ENCODE assay signal across 12 cellular contexts in the genomic region with DNA sequence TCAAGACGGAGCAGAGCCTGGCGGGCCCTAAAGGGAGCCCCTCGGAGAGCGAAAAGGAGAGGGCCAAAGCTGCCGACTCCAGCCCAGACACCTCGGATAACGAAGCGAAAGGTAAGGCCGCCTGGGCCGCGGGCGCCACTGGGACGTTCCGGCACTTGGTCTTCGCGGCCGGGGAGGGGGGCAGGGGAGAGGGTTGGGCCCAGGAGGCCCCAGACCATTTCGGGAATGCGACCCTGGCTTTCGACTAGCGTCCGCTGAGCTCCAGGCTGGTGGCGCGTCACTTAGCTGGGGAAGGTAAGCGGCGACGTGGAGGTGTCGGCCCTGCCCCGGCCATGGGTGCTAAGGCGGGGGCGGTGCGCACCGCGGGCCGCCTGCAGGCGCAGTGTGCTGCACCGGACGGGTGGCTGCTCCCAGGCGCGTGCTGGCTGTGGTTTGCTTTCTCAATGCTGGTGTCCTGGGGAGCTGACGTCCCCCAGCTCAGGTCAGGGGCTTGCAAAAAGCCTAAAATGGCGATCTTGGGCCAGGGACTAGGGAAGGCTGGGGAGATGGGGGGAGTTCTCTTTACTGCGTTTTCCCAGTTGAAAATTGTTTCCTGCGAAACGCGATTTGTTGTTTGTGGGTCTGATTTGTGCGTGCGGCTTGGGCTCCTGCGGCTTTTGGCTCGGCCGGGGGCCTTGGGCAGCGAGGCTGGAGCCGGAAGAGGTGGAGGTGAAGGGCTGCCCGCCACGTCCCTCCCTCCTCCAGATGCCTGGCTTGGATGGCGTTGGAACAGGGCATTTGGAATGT. TPM values are rescaled to one million over a fixed set of nuclear protein-coding genes. Genes with fewer than 3 reads are reported as not detected.
DNase-seq lines count a peak whose midpoint lies in the region; ATAC-seq and TF ChIP-seq lines count a peak whose summit lies in the region.
"Had no signal": no experiment of that assay in that cellular context is flagged by ENCODE, and none has a peak within 500 bp of the region (broad histone marks: within the 10 kb centered on the region; RNA-seq: fewer than 3 reads in every experiment).

No MANE protein-coding gene starts in this region.

- no peaks in the 10 kb centered on the region for H3K36me3 ChIP-seq in subcutaneous abdominal adipose tissue (ENCODE audit: control insufficient read depth in 5 of 5, insufficient read depth in 5 of 5, low read length in 5 of 5)
- H3K36me3 ChIP-seq: heart right ventricle had no signal

- peaks cover 24% of the 10 kb centered on the region for H3K4me1 Mint-ChIP-seq in activated CD4-positive, alpha-beta T cell treated with anti-CD3 and anti-CD28 coated beads, Interleukin-2, amount 10 ng/mL, durations not matched to agents 24 days and 14 days

- no peak for DNase-seq in activated CD4-positive, alpha-beta T cell treated with anti-CD3 and anti-CD28 coated beads, Interleukin-2, amount 10 ng/mL, durations not matched to agents 24 days and 14 days
- DNase-seq in activated CD4-positive, alpha-beta T cell treated with anti-CD3 and anti-CD28 coated beads for 4 hours = no peak
- DNase-seq in NCI-H524 treated with DMSO at 0.1 percent for 48 hours (lab: John Stamatoyannopoulos, UW) (no peak), NCI-H226 (no peak), D341Med (ENCODE audit: low spot score) (no peak)
- DNase-seq: AML-193, heart right ventricle had no signal

- no peak overlapping the region for H3K27ac Mint-ChIP-seq in activated CD4-positive, alpha-beta T cell treated with anti-CD3 and anti-CD28 coated beads, Interleukin-2, amount 10 ng/mL, durations not matched to agents 24 days and 14 days
- H3K27ac Mint-ChIP-seq: activated T-helper 2 cell treated with anti-CD3 and anti-CD28 coated beads, Interferon-gamma antibody, Interleukin-2, Interleukin-4, amounts not matched to agents 10 μg/mL and 5 μg/mL and 100 μg/mL, durations not matched to agents 14 hours and 24 hours and 36 hours had no signal

- peak overlapping the region in 4 of 5 donors; percentile 56 to 79 (median 68) for H3K9ac ChIP-seq in subcutaneous abdominal adipose tissue (ENCODE audit: low read length in 5 of 5)

- H3K4me3 ChIP-seq in iPS-18c (ENCODE audit: insufficient read depth, low read depth, low read length) (peak overlapping the region; percentile 4; the same call in 1 of the 2 replicates), subcutaneous abdominal adipose tissue (ENCODE audit: low read depth in 1 of 5, low read length in 5 of 5) (peak overlapping the region; percentile 62 to 76 (median 71))

- ATAC-seq in SK-N-SH treated with all-trans-retinoic acid at 6 μM for 48 hours = peak; percentile 7; the same call in 2 of the 3 replicates
- ATAC-seq: Right ventricle myocardium inferior had no signal

- peaks cover 0 to 69% (median 42%) of the 10 kb centered on the region in 5 donors for H3K27me3 ChIP-seq in subcutaneous abdominal adipose tissue (ENCODE audit: control insufficient read depth in 5 of 5, insufficient read depth in 4 of 5, low read length in 5 of 5)

- H3K4me1 ChIP-seq in subcutaneous abdominal adipose tissue (ENCODE audit: control insufficient read depth in 5 of 5, insufficient read depth in 5 of 5, low read length in 5 of 5) = peaks cover 7 to 65% (median 54%) of the 10 kb centered on the region in 5 donors

- intact Hi-C loops in activated CD4-positive, alpha-beta T cell treated with anti-CD3 and anti-CD28 coated beads, Interleukin-2, amount 10 ng/mL, durations not matched to agents 24 days and 14 days (cut with micrococcal nuclease) = loop anchor here (10.0 kb wide), 1 partner anchor 291 kb away; no protein-coding TSS in a partner anchor

- H3K27me3 Mint-ChIP-seq in activated CD4-positive, alpha-beta T cell treated with anti-CD3 and anti-CD28 coated beads, Interleukin-2, amount 10 ng/mL, durations not matched to agents 24 days and 14 days = peaks cover 91% of the 10 kb centered on the region

- H3K4me3 Mint-ChIP-seq in activated CD4-positive, alpha-beta T cell treated with anti-CD3 and anti-CD28 coated beads, Interleukin-2, amount 10 ng/mL, durations not matched to agents 24 days and 14 days = peak overlapping the region; percentile 59

- peaks cover 2% of the 10 kb centered on the region for H3K36me3 Mint-ChIP-seq in activated CD4-positive, alpha-beta T cell treated with anti-CD3 and anti-CD28 coated beads, Interleukin-2, amount 10 ng/mL, durations not matched to agents 24 days and 14 days (ENCODE audit: low read depth)

- no peaks in the 10 kb centered on the region for H3K9me3 Mint-ChIP-seq in activated CD4-positive, alpha-beta T cell treated with anti-CD3 and anti-CD28 coated beads, Interleukin-2, amount 10 ng/mL, durations not matched to agents 24 days and 14 days
- H3K9me3 Mint-ChIP-seq: activated T-helper 2 cell treated with anti-CD3 and anti-CD28 coated beads, Interferon-gamma antibody, Interleukin-2, Interleukin-4, amounts not matched to agents 10 μg/mL and 5 μg/mL and 100 μg/mL, durations not matched to agents 14 hours and 24 hours and 36 hours had no signal

- H3K9me3 ChIP-seq in iPS-18c (ENCODE audit: control insufficient read depth, insufficient read depth, low read length) (peaks cover 8% of the 10 kb centered on the region), subcutaneous abdominal adipose tissue (ENCODE audit: control insufficient read depth in 5 of 5, low read length in 5 of 5) (no peaks in the 10 kb centered on the region)
- H3K9me3 ChIP-seq: heart right ventricle had no signal

- H3K27ac ChIP-seq in subcutaneous abdominal adipose tissue (ENCODE audit: low read depth, low read length) = peak overlapping the region; percentile 78
- H3K27ac ChIP-seq: heart right ventricle had no signal

TF ChIP-seq in SK-N-SH treated with all-trans-retinoic acid at 6 μM for 48 hours, 23 proteins besides CTCF, POLR2A, EP300 and RAD21:
- no peak for TF ChIP-seq BACH2 (CRISPR knock-in tag; IDR thresholded peaks at IDR 0.05; ENCODE audit: borderline replicate concordance)
- TF ChIP-seq PPARA (CRISPR knock-in tag; IDR thresholded peaks at IDR 0.05; ENCODE audit: borderline replicate concordance) = no peak
- TF ChIP-seq, protein P1, sequence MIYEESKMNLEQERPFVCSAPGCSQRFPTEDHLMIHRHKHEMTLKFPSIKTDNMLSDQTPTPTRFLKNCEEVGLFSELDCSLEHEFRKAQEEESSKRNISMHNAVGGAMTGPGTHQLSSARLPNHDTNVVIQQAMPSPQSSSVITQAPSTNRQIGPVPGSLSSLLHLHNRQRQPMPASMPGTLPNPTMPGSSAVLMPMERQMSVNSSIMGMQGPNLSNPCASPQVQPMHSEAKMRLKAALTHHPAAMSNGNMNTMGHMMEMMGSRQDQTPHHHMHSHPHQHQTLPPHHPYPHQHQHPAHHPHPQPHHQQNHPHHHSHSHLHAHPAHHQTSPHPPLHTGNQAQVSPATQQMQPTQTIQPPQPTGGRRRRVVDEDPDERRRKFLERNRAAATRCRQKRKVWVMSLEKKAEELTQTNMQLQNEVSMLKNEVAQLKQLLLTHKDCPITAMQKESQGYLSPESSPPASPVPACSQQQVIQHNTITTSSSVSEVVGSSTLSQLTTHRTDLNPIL (CRISPR knock-in tag; IDR thresholded peaks at IDR 0.05; ENCODE audit: low read depth) = no peak
- no peak for TF ChIP-seq ZNF565 (CRISPR knock-in tag; conservative IDR thresholded peaks at IDR 0.05; ENCODE audit: low read depth)
- no peak for TF ChIP-seq ISL1 (CRISPR knock-in tag; IDR thresholded peaks at IDR 0.05)
- no peak for TF ChIP-seq ZFP3 (CRISPR knock-in tag; IDR thresholded peaks at IDR 0.05)
- no peak for TF ChIP-seq RARB (CRISPR knock-in tag; IDR thresholded peaks at IDR 0.05)
- no peak for TF ChIP-seq CSDC2 (CRISPR knock-in tag; IDR thresholded peaks at IDR 0.05)
- no peak for TF ChIP-seq TOX (CRISPR knock-in tag; IDR thresholded peaks at IDR 0.05; ENCODE audit: borderline replicate concordance)
- no peak for TF ChIP-seq TCF4 (CRISPR knock-in tag; IDR thresholded peaks at IDR 0.05; ENCODE audit: borderline replicate concordance)
- no peak for TF ChIP-seq ARNTL (CRISPR knock-in tag; IDR thresholded peaks at IDR 0.05; ENCODE audit: borderline replicate concordance, low read depth)

RNA-seq across cellular contexts. Expression of gene HOXC10, which starts 1.1 kb away (rescaled TPM):
- not detected in 2 replicates for total RNA-seq in activated CD4-positive, alpha-beta T cell treated with anti-CD3 and anti-CD28 coated beads, Interleukin-2, amount 10 ng/mL, durations not matched to agents 24 days and 14 days
- total RNA-seq: activated T-helper 2 cell treated with anti-CD3 and anti-CD28 coated beads, Interferon-gamma antibody, Interleukin-2, Interleukin-4, amounts not matched to agents 10 μg/mL and 5 μg/mL and 100 μg/mL, durations not matched to agents 14 hours and 24 hours and 36 hours; heart right ventricle; Right ventricle myocardium inferior had no signal

RNA-seq across cellular contexts. Expression of gene HOTAIR, which starts 11.3 kb away (rescaled TPM):
- not detected in 2 replicates for total RNA-seq in activated CD4-positive, alpha-beta T cell treated with anti-CD3 and anti-CD28 coated beads, Interleukin-2, amount 10 ng/mL, durations not matched to agents 24 days and 14 days
- total RNA-seq: activated T-helper 2 cell treated with anti-CD3 and anti-CD28 coated beads, Interferon-gamma antibody, Interleukin-2, Interleukin-4, amounts not matched to agents 10 μg/mL and 5 μg/mL and 100 μg/mL, durations not matched to agents 14 hours and 24 hours and 36 hours; heart right ventricle; Right ventricle myocardium inferior had no signal

RNA-seq across cellular contexts. Expression of gene HOXC11, which starts 13.2 kb away (rescaled TPM):
- not detected in 2 replicates for total RNA-seq in activated CD4-positive, alpha-beta T cell treated with anti-CD3 and anti-CD28 coated beads, Interleukin-2, amount 10 ng/mL, durations not matched to agents 24 days and 14 days
- total RNA-seq: activated T-helper 2 cell treated with anti-CD3 and anti-CD28 coated beads, Interferon-gamma antibody, Interleukin-2, Interleukin-4, amounts not matched to agents 10 μg/mL and 5 μg/mL and 100 μg/mL, durations not matched to agents 14 hours and 24 hours and 36 hours; heart right ventricle; Right ventricle myocardium inferior had no signal

RNA-seq across cellular contexts. Expression of gene HOXC9, which starts 13.9 kb away (rescaled TPM):
- total RNA-seq in activated CD4-positive, alpha-beta T cell treated with anti-CD3 and anti-CD28 coated beads, Interleukin-2, amount 10 ng/mL, durations not matched to agents 24 days and 14 days = not detected in 2 replicates
- total RNA-seq: activated T-helper 2 cell treated with anti-CD3 and anti-CD28 coated beads, Interferon-gamma antibody, Interleukin-2, Interleukin-4, amounts not matched to agents 10 μg/mL and 5 μg/mL and 100 μg/mL, durations not matched to agents 14 hours and 24 hours and 36 hours; heart right ventricle; Right ventricle myocardium inferior had no signal

RNA-seq across cellular contexts. Expression of gene HOXC8, which starts 22.7 kb away (rescaled TPM):
- total RNA-seq in activated CD4-positive, alpha-beta T cell treated with anti-CD3 and anti-CD28 coated beads, Interleukin-2, amount 10 ng/mL, durations not matched to agents 24 days and 14 days = not detected in 2 replicates
- total RNA-seq: activated T-helper 2 cell treated with anti-CD3 and anti-CD28 coated beads, Interferon-gamma antibody, Interleukin-2, Interleukin-4, amounts not matched to agents 10 μg/mL and 5 μg/mL and 100 μg/mL, durations not matched to agents 14 hours and 24 hours and 36 hours; heart right ventricle; Right ventricle myocardium inferior had no signal
